In the genomic region with DNA sequence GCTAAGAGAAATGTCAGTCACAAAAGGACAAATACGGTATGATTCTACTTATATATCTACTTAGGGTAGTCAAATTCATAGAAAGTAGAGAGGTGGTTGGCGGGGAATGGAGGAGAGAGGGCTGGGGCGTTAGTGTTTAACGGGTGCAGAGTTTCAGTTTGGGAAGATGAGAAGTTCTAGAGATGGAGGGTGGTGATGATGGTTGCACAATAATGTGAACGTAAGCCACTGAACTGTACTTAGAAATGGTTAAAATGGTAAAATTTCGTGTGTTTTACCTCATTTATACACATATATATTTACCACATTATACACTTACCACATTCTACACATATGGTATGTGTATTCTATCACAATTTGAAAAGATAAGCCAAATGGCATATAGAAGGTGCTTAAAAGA, we compare ENCODE assay signal across 26 cellular contexts.
"Had no signal": no experiment of that assay in that cellular context is flagged by ENCODE, and none has a peak within 500 bp of the region (broad histone marks: within the 10 kb centered on the region; RNA-seq: fewer than 3 reads in every experiment).

No MANE protein-coding gene starts in this region.

- H3K27me3 ChIP-seq: neural progenitor cell, ovary, spleen, stomach, thyroid gland, tibial nerve, upper lobe of left lung, vagina had no signal

- H3K4me1 ChIP-seq: neural progenitor cell, parathyroid adenoma, psoas muscle, spleen, stomach, thyroid gland, tibial nerve, upper lobe of left lung, vagina had no signal

- DNase-seq: natural killer cell; occipital lobe; ovary; posterior cingulate gyrus; psoas muscle; right cardiac atrium; spleen; stimulated activated CD4-positive, alpha-beta T cell treated with anti-CD3 and anti-CD28 coated beads, Interleukin-12 subunit alpha, Interleukin-12 subunit beta, amount 100 ng/mL, for 4 hours; stimulated activated CD4-positive, alpha-beta T cell treated with anti-CD3 and anti-CD28 coated beads, Interleukin-1b, Interleukin-23, amount 100 ng/mL, for 48 hours; stimulated activated CD4-positive, alpha-beta T cell treated with anti-CD3 and anti-CD28 coated beads, Interleukin-4, amount 100 ng/mL, for 24 hours; stimulated activated naive B cell treated with anti-CD40 and anti-IgM and Interleukin-4, amounts not matched to agents 10 μg/mL and 1 μg/mL and 100 μg/mL, for 72 hours; stimulated activated naive CD4-positive, alpha-beta T cell treated with Interleukin-2 at 50 U/mL for 16 hours; stomach; thyroid gland; trophoblast cell; upper lobe of left lung had no signal

- H3K4me2 ChIP-seq: neural progenitor cell, smooth muscle cell had no signal

- H2AFZ ChIP-seq: neural progenitor cell, parathyroid adenoma had no signal

- H3K27ac ChIP-seq: neural progenitor cell, ovary, parathyroid adenoma, psoas muscle, skin epidermis, spleen, stomach, thoracic aorta, thyroid gland, tibial nerve, upper lobe of left lung, vagina had no signal

- H3K79me2 ChIP-seq: parathyroid adenoma had no signal

- ATAC-seq: natural killer cell; psoas muscle; right cardiac atrium; sciatic nerve; stimulated activated effector memory CD8-positive, alpha-beta T cell treated with anti-CD3 and anti-CD28 coated beads, Interleukin-12 subunit alpha, Interleukin-12 subunit beta, amount 100 ng/mL, for 72 hours; stimulated activated naive B cell treated with anti-CD40 and anti-IgM and Interleukin-4, amounts not matched to agents 10 μg/mL and 1 μg/mL and 100 μg/mL, for 72 hours had no signal

- H3K9ac ChIP-seq: neural progenitor cell, parathyroid adenoma had no signal

- H3K9me3 ChIP-seq: ovary, psoas muscle, spleen, stomach, thoracic aorta, thyroid gland, tibial nerve, upper lobe of left lung, vagina had no signal

- H3K4me3 ChIP-seq: neural progenitor cell, ovary, psoas muscle, skin epidermis, smooth muscle cell, spleen, stomach, thoracic aorta, thyroid gland, tibial nerve, upper lobe of left lung, vagina had no signal

- FAIRE-seq: urothelium cell line had no signal

- H3K36me3 ChIP-seq: neural progenitor cell, ovary, thoracic aorta, thyroid gland, vagina had no signal
